ENCODE assay signal across 2 cellular contexts in the genomic region with DNA sequence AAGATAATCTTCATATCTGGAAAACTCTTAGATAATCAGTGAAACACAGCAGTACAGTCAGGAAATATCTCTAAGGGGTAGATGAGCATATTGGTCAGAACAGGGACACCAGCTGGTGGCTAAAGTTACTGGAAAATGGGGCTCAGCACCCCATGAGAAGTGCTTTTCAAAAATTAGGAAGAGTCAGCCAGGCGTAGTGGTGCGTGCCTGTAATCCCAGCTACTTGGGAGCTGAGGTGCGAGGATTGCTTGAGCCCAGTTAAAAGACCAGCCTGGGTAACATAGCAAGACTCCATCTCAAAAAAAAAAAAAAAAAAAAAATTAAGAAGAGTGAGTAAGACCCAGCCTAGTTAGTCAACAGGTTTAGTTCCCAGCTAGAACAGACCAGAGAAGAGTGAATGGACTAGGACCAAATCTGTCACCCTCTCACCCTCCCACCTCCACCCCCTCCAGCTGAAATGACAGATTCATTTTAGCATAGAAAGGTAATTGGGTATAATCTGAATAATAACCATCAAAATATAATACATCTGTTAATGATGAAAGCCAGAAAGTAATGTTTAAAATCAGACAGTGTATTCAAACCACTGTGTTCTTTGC.
TF ChIP-seq lines count a peak whose summit lies in the region.

No MANE protein-coding gene starts in this region.

TF ChIP-seq in HEK293, 187 proteins besides CTCF, POLR2A, EP300 and RAD21 (continued from another document and continues in another):
- TF ChIP-seq, protein P1, sequence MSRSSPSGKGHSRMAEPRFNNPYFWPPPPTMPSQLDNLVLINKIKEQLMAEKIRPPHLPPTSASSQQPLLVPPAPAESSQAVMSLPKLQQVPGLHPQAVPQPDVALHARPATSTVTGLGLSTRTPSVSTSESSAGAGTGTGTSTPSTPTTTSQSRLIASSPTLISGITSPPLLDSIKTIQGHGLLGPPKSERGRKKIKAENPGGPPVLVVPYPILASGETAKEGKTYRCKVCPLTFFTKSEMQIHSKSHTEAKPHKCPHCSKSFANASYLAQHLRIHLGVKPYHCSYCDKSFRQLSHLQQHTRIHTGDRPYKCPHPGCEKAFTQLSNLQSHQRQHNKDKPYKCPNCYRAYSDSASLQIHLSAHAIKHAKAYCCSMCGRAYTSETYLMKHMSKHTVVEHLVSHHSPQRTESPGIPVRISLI (tag by site-specific recombination; IDR thresholded peaks at IDR 0.05): 0 out of 2 replicates have a peak, but pooled peaks have one; percentile 16
- no peak for TF ChIP-seq ZXDB (tag by site-specific recombination; IDR thresholded peaks at IDR 0.05)
- TF ChIP-seq SCRT2 (tag by site-specific recombination; IDR thresholded peaks at IDR 0.05): peak; percentile 84
- TF ChIP-seq, protein P2, sequence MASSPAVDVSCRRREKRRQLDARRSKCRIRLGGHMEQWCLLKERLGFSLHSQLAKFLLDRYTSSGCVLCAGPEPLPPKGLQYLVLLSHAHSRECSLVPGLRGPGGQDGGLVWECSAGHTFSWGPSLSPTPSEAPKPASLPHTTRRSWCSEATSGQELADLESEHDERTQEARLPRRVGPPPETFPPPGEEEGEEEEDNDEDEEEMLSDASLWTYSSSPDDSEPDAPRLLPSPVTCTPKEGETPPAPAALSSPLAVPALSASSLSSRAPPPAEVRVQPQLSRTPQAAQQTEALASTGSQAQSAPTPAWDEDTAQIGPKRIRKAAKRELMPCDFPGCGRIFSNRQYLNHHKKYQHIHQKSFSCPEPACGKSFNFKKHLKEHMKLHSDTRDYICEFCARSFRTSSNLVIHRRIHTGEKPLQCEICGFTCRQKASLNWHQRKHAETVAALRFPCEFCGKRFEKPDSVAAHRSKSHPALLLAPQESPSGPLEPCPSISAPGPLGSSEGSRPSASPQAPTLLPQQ (tag by site-specific recombination; IDR thresholded peaks at IDR 0.05): no peak
- TF ChIP-seq, protein P3, sequence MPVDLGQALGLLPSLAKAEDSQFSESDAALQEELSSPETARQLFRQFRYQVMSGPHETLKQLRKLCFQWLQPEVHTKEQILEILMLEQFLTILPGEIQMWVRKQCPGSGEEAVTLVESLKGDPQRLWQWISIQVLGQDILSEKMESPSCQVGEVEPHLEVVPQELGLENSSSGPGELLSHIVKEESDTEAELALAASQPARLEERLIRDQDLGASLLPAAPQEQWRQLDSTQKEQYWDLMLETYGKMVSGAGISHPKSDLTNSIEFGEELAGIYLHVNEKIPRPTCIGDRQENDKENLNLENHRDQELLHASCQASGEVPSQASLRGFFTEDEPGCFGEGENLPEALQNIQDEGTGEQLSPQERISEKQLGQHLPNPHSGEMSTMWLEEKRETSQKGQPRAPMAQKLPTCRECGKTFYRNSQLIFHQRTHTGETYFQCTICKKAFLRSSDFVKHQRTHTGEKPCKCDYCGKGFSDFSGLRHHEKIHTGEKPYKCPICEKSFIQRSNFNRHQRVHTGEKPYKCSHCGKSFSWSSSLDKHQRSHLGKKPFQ (tag by site-specific recombination; IDR thresholded peaks at IDR 0.05): no peak
- TF ChIP-seq, protein P4, sequence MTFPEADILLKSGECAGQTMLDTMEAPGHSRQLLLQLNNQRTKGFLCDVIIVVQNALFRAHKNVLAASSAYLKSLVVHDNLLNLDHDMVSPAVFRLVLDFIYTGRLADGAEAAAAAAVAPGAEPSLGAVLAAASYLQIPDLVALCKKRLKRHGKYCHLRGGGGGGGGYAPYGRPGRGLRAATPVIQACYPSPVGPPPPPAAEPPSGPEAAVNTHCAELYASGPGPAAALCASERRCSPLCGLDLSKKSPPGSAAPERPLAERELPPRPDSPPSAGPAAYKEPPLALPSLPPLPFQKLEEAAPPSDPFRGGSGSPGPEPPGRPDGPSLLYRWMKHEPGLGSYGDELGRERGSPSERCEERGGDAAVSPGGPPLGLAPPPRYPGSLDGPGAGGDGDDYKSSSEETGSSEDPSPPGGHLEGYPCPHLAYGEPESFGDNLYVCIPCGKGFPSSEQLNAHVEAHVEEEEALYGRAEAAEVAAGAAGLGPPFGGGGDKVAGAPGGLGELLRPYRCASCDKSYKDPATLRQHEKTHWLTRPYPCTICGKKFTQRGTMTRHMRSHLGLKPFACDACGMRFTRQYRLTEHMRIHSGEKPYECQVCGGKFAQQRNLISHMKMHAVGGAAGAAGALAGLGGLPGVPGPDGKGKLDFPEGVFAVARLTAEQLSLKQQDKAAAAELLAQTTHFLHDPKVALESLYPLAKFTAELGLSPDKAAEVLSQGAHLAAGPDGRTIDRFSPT (tag by site-specific recombination; IDR thresholded peaks at IDR 0.05): no peak
- no peak for TF ChIP-seq ZNF792 (tag by site-specific recombination; IDR thresholded peaks at IDR 0.05)
- TF ChIP-seq, protein P5, sequence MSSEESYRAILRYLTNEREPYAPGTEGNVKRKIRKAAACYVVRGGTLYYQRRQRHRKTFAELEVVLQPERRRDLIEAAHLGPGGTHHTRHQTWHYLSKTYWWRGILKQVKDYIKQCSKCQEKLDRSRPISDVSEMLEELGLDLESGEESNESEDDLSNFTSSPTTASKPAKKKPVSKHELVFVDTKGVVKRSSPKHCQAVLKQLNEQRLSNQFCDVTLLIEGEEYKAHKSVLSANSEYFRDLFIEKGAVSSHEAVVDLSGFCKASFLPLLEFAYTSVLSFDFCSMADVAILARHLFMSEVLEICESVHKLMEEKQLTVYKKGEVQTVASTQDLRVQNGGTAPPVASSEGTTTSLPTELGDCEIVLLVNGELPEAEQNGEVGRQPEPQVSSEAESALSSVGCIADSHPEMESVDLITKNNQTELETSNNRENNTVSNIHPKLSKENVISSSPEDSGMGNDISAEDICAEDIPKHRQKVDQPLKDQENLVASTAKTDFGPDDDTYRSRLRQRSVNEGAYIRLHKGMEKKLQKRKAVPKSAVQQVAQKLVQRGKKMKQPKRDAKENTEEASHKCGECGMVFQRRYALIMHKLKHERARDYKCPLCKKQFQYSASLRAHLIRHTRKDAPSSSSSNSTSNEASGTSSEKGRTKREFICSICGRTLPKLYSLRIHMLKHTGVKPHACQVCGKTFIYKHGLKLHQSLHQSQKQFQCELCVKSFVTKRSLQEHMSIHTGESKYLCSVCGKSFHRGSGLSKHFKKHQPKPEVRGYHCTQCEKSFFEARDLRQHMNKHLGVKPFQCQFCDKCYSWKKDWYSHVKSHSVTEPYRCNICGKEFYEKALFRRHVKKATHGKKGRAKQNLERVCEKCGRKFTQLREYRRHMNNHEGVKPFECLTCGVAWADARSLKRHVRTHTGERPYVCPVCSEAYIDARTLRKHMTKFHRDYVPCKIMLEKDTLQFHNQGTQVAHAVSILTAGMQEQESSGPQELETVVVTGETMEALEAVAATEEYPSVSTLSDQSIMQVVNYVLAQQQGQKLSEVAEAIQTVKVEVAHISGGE (tag by site-specific recombination; conservative IDR thresholded peaks at IDR 0.05; ENCODE audit: low read depth): no peak
- TF ChIP-seq RBAK (tag by site-specific recombination; IDR thresholded peaks at IDR 0.05): no peak
- TF ChIP-seq SP3 (tag by site-specific recombination; IDR thresholded peaks at IDR 0.05): no peak
- no peak for TF ChIP-seq ZNF521 (tag by site-specific recombination; IDR thresholded peaks at IDR 0.05)
- no peak for TF ChIP-seq ZNF658 (tag by site-specific recombination; IDR thresholded peaks at IDR 0.05)
- no peak for TF ChIP-seq ZNF266 (tag by site-specific recombination; IDR thresholded peaks at IDR 0.05; ENCODE audit: low read depth)
- no peak for TF ChIP-seq SP2 (tag by site-specific recombination; IDR thresholded peaks at IDR 0.05)
- TF ChIP-seq ZBTB48 (tag by site-specific recombination; IDR thresholded peaks at IDR 0.05): no peak

TF ChIP-seq in K562, 482 proteins besides CTCF, POLR2A, EP300 and RAD21 (continued from another document):
- 0 out of 2 replicates have a peak, but pooled peaks have one; percentile 5 for TF ChIP-seq ZNF766 (CRISPR knock-in tag; conservative IDR thresholded peaks at IDR 0.05)
- 0 out of 2 replicates have a peak, but pooled peaks have one; percentile 12 for TF ChIP-seq ZNF589 (CRISPR knock-in tag; IDR thresholded peaks at IDR 0.05; ENCODE audit: low read depth)
- TF ChIP-seq ZNF165 (CRISPR knock-in tag; IDR thresholded peaks at IDR 0.05; ENCODE audit: borderline replicate concordance): no peak
- TF ChIP-seq SNIP1 (IDR thresholded peaks at IDR 0.05; ENCODE audit: low read depth): no peak
- no peak for TF ChIP-seq HNRNPL (IDR thresholded peaks at IDR 0.05; ENCODE audit: low read depth, low read length)
- TF ChIP-seq, protein P6, sequence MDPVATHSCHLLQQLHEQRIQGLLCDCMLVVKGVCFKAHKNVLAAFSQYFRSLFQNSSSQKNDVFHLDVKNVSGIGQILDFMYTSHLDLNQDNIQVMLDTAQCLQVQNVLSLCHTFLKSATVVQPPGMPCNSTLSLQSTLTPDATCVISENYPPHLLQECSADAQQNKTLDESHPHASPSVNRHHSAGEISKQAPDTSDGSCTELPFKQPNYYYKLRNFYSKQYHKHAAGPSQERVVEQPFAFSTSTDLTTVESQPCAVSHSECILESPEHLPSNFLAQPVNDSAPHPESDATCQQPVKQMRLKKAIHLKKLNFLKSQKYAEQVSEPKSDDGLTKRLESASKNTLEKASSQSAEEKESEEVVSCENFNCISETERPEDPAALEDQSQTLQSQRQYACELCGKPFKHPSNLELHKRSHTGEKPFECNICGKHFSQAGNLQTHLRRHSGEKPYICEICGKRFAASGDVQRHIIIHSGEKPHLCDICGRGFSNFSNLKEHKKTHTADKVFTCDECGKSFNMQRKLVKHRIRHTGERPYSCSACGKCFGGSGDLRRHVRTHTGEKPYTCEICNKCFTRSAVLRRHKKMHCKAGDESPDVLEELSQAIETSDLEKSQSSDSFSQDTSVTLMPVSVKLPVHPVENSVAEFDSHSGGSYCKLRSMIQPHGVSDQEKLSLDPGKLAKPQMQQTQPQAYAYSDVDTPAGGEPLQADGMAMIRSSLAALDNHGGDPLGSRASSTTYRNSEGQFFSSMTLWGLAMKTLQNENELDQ (CRISPR knock-in tag; IDR thresholded peaks at IDR 0.05; ENCODE audit: borderline replicate concordance): no peak
- no peak for TF ChIP-seq KAT2B (IDR thresholded peaks at IDR 0.05; ENCODE audit: low read depth, low read length)
- TF ChIP-seq, protein P7, sequence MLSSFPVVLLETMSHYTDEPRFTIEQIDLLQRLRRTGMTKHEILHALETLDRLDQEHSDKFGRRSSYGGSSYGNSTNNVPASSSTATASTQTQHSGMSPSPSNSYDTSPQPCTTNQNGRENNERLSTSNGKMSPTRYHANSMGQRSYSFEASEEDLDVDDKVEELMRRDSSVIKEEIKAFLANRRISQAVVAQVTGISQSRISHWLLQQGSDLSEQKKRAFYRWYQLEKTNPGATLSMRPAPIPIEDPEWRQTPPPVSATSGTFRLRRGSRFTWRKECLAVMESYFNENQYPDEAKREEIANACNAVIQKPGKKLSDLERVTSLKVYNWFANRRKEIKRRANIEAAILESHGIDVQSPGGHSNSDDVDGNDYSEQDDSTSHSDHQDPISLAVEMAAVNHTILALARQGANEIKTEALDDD (IDR thresholded peaks at IDR 0.05): peak; percentile 72
- TF ChIP-seq ZNF696 (CRISPR knock-in tag; conservative IDR thresholded peaks at IDR 0.05): no peak
- TF ChIP-seq HSF4 (CRISPR knock-in tag; IDR thresholded peaks at IDR 0.05; ENCODE audit: borderline replicate concordance): no peak
- TF ChIP-seq PYGO2 (tag; IDR thresholded peaks at IDR 0.05): no peak
- TF ChIP-seq IRF2 (CRISPR knock-in tag; IDR thresholded peaks at IDR 0.05): no peak
- no peak for TF ChIP-seq KLF13 (tag; IDR thresholded peaks at IDR 0.05; ENCODE audit: borderline replicate concordance, low read depth)
- TF ChIP-seq TARDBP (IDR thresholded peaks at IDR 0.05): no peak
- TF ChIP-seq FOSL1 (tag; conservative IDR thresholded peaks at IDR 0.05): peak; percentile 17; the same call in 1 of the 2 replicates
- TF ChIP-seq POLR2G (IDR thresholded peaks at IDR 0.05; ENCODE audit: low read depth, low read length): no peak
- TF ChIP-seq ZNF77 (CRISPR knock-in tag; IDR thresholded peaks at IDR 0.05): no peak
- TF ChIP-seq, protein P8, sequence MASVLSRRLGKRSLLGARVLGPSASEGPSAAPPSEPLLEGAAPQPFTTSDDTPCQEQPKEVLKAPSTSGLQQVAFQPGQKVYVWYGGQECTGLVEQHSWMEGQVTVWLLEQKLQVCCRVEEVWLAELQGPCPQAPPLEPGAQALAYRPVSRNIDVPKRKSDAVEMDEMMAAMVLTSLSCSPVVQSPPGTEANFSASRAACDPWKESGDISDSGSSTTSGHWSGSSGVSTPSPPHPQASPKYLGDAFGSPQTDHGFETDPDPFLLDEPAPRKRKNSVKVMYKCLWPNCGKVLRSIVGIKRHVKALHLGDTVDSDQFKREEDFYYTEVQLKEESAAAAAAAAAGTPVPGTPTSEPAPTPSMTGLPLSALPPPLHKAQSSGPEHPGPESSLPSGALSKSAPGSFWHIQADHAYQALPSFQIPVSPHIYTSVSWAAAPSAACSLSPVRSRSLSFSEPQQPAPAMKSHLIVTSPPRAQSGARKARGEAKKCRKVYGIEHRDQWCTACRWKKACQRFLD (CRISPR knock-in tag; IDR thresholded peaks at IDR 0.05): no peak
- no peak for TF ChIP-seq SRF (CRISPR knock-in tag; IDR thresholded peaks at IDR 0.05)
- no peak for TF ChIP-seq KDM2B (CRISPR knock-in tag; IDR thresholded peaks at IDR 0.05)
- no peak for TF ChIP-seq PHB (CRISPR knock-in tag; IDR thresholded peaks at IDR 0.05)
- TF ChIP-seq HMG20A (CRISPR knock-in tag; conservative IDR thresholded peaks at IDR 0.05): no peak
- TF ChIP-seq, protein P9, sequence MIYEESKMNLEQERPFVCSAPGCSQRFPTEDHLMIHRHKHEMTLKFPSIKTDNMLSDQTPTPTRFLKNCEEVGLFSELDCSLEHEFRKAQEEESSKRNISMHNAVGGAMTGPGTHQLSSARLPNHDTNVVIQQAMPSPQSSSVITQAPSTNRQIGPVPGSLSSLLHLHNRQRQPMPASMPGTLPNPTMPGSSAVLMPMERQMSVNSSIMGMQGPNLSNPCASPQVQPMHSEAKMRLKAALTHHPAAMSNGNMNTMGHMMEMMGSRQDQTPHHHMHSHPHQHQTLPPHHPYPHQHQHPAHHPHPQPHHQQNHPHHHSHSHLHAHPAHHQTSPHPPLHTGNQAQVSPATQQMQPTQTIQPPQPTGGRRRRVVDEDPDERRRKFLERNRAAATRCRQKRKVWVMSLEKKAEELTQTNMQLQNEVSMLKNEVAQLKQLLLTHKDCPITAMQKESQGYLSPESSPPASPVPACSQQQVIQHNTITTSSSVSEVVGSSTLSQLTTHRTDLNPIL (CRISPR knock-in tag; IDR thresholded peaks at IDR 0.05): no peak
